In the genomic region with DNA sequence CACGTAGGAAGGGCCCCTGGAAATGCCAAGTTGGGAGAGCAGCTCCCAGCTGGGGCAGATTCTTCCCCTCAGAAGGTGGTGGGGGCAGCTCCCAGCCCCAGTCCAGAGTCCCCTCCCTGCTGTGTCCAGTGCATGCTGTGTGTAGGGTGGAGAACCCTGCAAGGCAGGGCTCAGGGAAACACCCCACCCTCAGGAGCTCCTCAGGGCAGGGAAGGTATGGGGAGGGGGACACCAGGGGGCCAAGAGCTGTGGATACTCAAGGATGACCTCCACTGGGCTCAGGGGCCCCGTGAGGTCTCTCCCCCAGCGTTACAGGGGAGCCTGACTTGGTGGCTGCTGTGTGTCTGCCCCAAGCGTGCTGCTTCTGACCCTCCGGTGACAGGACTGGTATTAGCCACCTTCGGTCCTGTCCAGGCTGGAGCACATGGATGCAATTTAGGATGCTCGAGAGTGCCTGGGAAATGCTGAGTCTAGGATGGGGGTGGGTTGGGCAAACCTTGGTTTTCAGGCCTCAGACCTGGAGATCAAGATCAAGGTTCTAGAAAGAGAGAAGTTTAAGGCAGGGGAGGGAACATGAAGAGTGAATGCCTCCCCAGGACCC, we compare ENCODE assay signal across 21 cellular contexts. TPM values are rescaled to one million over a fixed set of nuclear protein-coding genes. Genes with fewer than 3 reads are reported as not detected.
DNase-seq lines count a peak whose midpoint lies in the region; ATAC-seq, FAIRE-seq and TF ChIP-seq lines count a peak whose summit lies in the region.
"Had no signal": no experiment of that assay in that cellular context is flagged by ENCODE, and none has a peak within 500 bp of the region (broad histone marks: within the 10 kb centered on the region; RNA-seq: fewer than 3 reads in every experiment).

No MANE protein-coding gene starts in this region.

- H3K27ac ChIP-seq in GM23338 (ENCODE audit: low read depth) (no peak overlapping the region), endodermal cell (ENCODE audit: low read depth, low read length) (peak overlapping the region; percentile 38), sigmoid colon (peak overlapping the region in 2 of 4 donors; percentile 7 to 55), mesendoderm (ENCODE audit: low read depth, low read length) (no peak overlapping the region)
- H3K27ac ChIP-seq: testis had no signal

- H2BK5ac ChIP-seq in mesendoderm (ENCODE audit: low read length) = no peak overlapping the region

- ATAC-seq in GM23338 (peak; percentile 3), GM21423 (IDR thresholded peaks at IDR 0.05; ENCODE audit: unreplicated experiment) (no peak)
- no peak for ATAC-seq in stimulated activated naive CD8-positive, alpha-beta T cell treated with anti-CD3 and anti-CD28 coated beads, Interleukin-15, amount 100 ng/mL, for 72 hours

- H3K79me1 ChIP-seq in mesendoderm (ENCODE audit: low read length) = no peaks in the 10 kb centered on the region

- H3K79me2 ChIP-seq in GM23338 (replicated peaks; ENCODE audit: insufficient read depth) (no peaks in the 10 kb centered on the region), mesendoderm (ENCODE audit: control insufficient read depth, insufficient read depth, low read length) (no peaks in the 10 kb centered on the region)

- intact Hi-C loops in sigmoid colon (cut with DNase I) = no loop called here

- H3F3A ChIP-seq in GM23338 (replicated peaks; ENCODE audit: low read depth) = 0 out of 2 replicates have a peak, but pooled peaks cover 6% of the 10 kb centered on the region

- H3K4ac ChIP-seq in mesendoderm (ENCODE audit: low read depth, low read length) = no peak overlapping the region

- H3K9me2 ChIP-seq in GM23338 (ENCODE audit: insufficient read depth) = no peaks in the 10 kb centered on the region

- H3K36me3 Mint-ChIP-seq in GM23338 (ENCODE audit: low read depth) (no peaks in the 10 kb centered on the region), endodermal cell (ENCODE audit: low read depth) (no peaks in the 10 kb centered on the region)
- H3K36me3 Mint-ChIP-seq: activated naive CD8-positive, alpha-beta T cell had no signal

- H3K4me1 Mint-ChIP-seq in GM23338 = peaks cover 55% of the 10 kb centered on the region
- peaks cover 22% of the 10 kb centered on the region for H3K4me1 Mint-ChIP-seq in endodermal cell
- peaks cover 20% of the 10 kb centered on the region for H3K4me1 Mint-ChIP-seq in stimulated activated naive CD8-positive, alpha-beta T cell treated with anti-CD3 and anti-CD28 coated beads, Interleukin-15, amount 100 ng/mL, for 72 hours

- H3K4me1 ChIP-seq in GM23338 (ENCODE audit: insufficient read depth) (peaks cover 50% of the 10 kb centered on the region), NT2/D1 (ENCODE audit: insufficient read depth, insufficient read length) (peaks cover 20% of the 10 kb centered on the region), endodermal cell (ENCODE audit: control insufficient read depth, insufficient read depth, low read length) (peaks cover 24% of the 10 kb centered on the region), sigmoid colon (peaks cover 0 to 31% (median 21%) of the 10 kb centered on the region in 4 donors), mesendoderm (ENCODE audit: control insufficient read depth, low read depth, low read length) (peaks cover 4% of the 10 kb centered on the region)

- no peak overlapping the region for H3K18ac ChIP-seq in mesendoderm (ENCODE audit: low read length)

- TF ChIP-seq CTCF in GM23338 (conservative IDR thresholded peaks at IDR 0.05; ENCODE audit: low read depth in 2 of 2) = no peak
- TF ChIP-seq CTCF in endodermal cell (conservative IDR thresholded peaks at IDR 0.05) = no peak
- TF ChIP-seq CTCF in sigmoid colon (IDR thresholded peaks at IDR 0.05) = no peak

- TF ChIP-seq EP300 in sigmoid colon (IDR thresholded peaks at IDR 0.05) = no peak

- TF ChIP-seq POLR2A in sigmoid colon (IDR thresholded peaks at IDR 0.05) = no peak
- TF ChIP-seq POLR2A in H54 (IDR thresholded peaks at IDR 0.05; ENCODE audit: low read depth, low read length) = no peak

- H2BK15ac ChIP-seq in mesendoderm (replicated peaks; ENCODE audit: low read depth) = no peak overlapping the region

- H3K27me3 ChIP-seq in GM23338 (ENCODE audit: insufficient read depth) (peaks cover 23% of the 10 kb centered on the region), NT2/D1 (ENCODE audit: insufficient read depth, insufficient read length) (peaks cover 11% of the 10 kb centered on the region), endodermal cell (ENCODE audit: control insufficient read depth, insufficient read depth, low read length, poor library complexity, severe bottlenecking) (peaks cover 9% of the 10 kb centered on the region), sigmoid colon (peaks cover 0 to 40% (median 0%) of the 10 kb centered on the region in 3 donors), mesendoderm (ENCODE audit: insufficient read depth, low read length, poor library complexity) (peaks cover 2% of the 10 kb centered on the region)
- H3K27me3 ChIP-seq: testis had no signal

- H3K23ac ChIP-seq in mesendoderm (ENCODE audit: low read length) = no peak overlapping the region

- H3K9me3 Mint-ChIP-seq in GM23338 (no peaks in the 10 kb centered on the region; the same call in 2 of the 3 replicates), endodermal cell (no peaks in the 10 kb centered on the region)
- no peaks in the 10 kb centered on the region for H3K9me3 Mint-ChIP-seq in stimulated activated naive CD8-positive, alpha-beta T cell treated with anti-CD3 and anti-CD28 coated beads, Interleukin-15, amount 100 ng/mL, for 72 hours
- H3K9me3 Mint-ChIP-seq: CD4-positive, alpha-beta memory T cell had no signal

- H3K9ac ChIP-seq in NT2/D1 (ENCODE audit: insufficient read length, low read depth) (peak overlapping the region; percentile 56), endodermal cell (ENCODE audit: extremely low read depth, low read length, poor library complexity, severe bottlenecking) (no peak overlapping the region), mesendoderm (ENCODE audit: low read length) (no peak overlapping the region)

- no peak overlapping the region for H4K5ac ChIP-seq in mesendoderm (ENCODE audit: low read length)

- H3K36me3 ChIP-seq in GM23338 (ENCODE audit: insufficient read depth) (no peaks in the 10 kb centered on the region), NT2/D1 (ENCODE audit: insufficient read depth, insufficient read length, low read length) (no peaks in the 10 kb centered on the region), endodermal cell (ENCODE audit: control insufficient read depth, insufficient read depth, low read length) (no peaks in the 10 kb centered on the region), sigmoid colon (no peaks in the 10 kb centered on the region), mesendoderm (ENCODE audit: control insufficient read depth, insufficient read depth, low read length) (no peaks in the 10 kb centered on the region)

- H2AFZ ChIP-seq in GM23338 = no peak overlapping the region

- H3K4me2 ChIP-seq in GM23338 (peak overlapping the region; percentile 80), mesendoderm (ENCODE audit: low read length) (no peak overlapping the region)
- H3K4me2 ChIP-seq: smooth muscle cell had no signal

- H3K9me3 ChIP-seq in NT2/D1 (ENCODE audit: insufficient read depth, low read length) (no peaks in the 10 kb centered on the region), endodermal cell (ENCODE audit: control insufficient read depth, low read length) (no peaks in the 10 kb centered on the region), sigmoid colon (no peaks in the 10 kb centered on the region)
- H3K9me3 ChIP-seq: testis had no signal

- H3K4me3 Mint-ChIP-seq in GM23338 (peak overlapping the region; percentile 60), endodermal cell (no peak overlapping the region)
- H3K4me3 Mint-ChIP-seq in stimulated activated naive CD8-positive, alpha-beta T cell treated with anti-CD3 and anti-CD28 coated beads, Interleukin-15, amount 100 ng/mL, for 72 hours = no peak overlapping the region
- H3K4me3 Mint-ChIP-seq: activated naive CD8-positive, alpha-beta T cell; CD4-positive, alpha-beta memory T cell had no signal

- peak overlapping the region; percentile 25 for H3K4me3 ChIP-seq in GM23338
- H3K4me3 ChIP-seq in NT2/D1 (ENCODE audit: insufficient read length, low read depth) = no peak overlapping the region
- H3K4me3 ChIP-seq in endodermal cell (ENCODE audit: low read length) = no peak overlapping the region
- no peak overlapping the region for H3K4me3 ChIP-seq in sigmoid colon
- no peak overlapping the region for H3K4me3 ChIP-seq in mesendoderm (ENCODE audit: low read length)
- H3K4me3 ChIP-seq: smooth muscle cell, testis had no signal

- DNase-seq in GM23338 (ENCODE audit: low spot score) = no peak
- no peak for DNase-seq in NT2/D1 (ENCODE audit: low read depth, low spot score)
- no peak for DNase-seq in endodermal cell
- DNase-seq in sigmoid colon = peak; percentile 59
- no peak for DNase-seq in stimulated activated naive CD8-positive, alpha-beta T cell treated with anti-CD3 and anti-CD28 coated beads, Interleukin-15, amount 100 ng/mL, for 72 hours
- DNase-seq in mesendoderm = no peak
- DNase-seq in H54 (ENCODE audit: insufficient read length, low spot score) = no peak
- DNase-seq: activated CD4-positive, alpha-beta T cell treated with anti-CD3 and anti-CD28 coated beads, Interleukin-2, amount 50 U/mL, for 4 hours; activated CD8-positive, alpha-beta memory T cell treated with anti-CD3 and anti-CD28 coated beads, Interleukin-2, amount 50 U/mL, for 48 hours; central memory CD4-positive, alpha-beta T cell; testis had no signal

- H4K20me1 ChIP-seq in GM23338 (replicated peaks; ENCODE audit: insufficient read depth) = no peaks in the 10 kb centered on the region; the same call in 1 of the 2 replicates

- no peak for FAIRE-seq in H54 (lab: Jason Lieb, UNC)
- FAIRE-seq: astrocyte had no signal

- H3K56ac ChIP-seq in mesendoderm (ENCODE audit: low read length) = no peak overlapping the region

- H2BK120ac ChIP-seq in mesendoderm (ENCODE audit: low read depth, low read length) = no peak overlapping the region

- H3K27ac Mint-ChIP-seq in GM23338 (no peak overlapping the region), endodermal cell (no peak overlapping the region)
- no peak overlapping the region for H3K27ac Mint-ChIP-seq in stimulated activated naive CD8-positive, alpha-beta T cell treated with anti-CD3 and anti-CD28 coated beads, Interleukin-15, amount 100 ng/mL, for 72 hours
- H3K27ac Mint-ChIP-seq: activated naive CD8-positive, alpha-beta T cell; CD4-positive, alpha-beta memory T cell had no signal

- no peak overlapping the region for H2AK5ac ChIP-seq in mesendoderm (ENCODE audit: low read length)

- peaks cover 42% of the 10 kb centered on the region for H3K27me3 Mint-ChIP-seq in GM23338 (ENCODE audit: insufficient read depth, low read depth, poor library complexity)
- peaks cover 30% of the 10 kb centered on the region for H3K27me3 Mint-ChIP-seq in endodermal cell (ENCODE audit: insufficient read depth)
- H3K27me3 Mint-ChIP-seq in stimulated activated naive CD8-positive, alpha-beta T cell treated with anti-CD3 and anti-CD28 coated beads, Interleukin-15, amount 100 ng/mL, for 72 hours = peaks cover 24% of the 10 kb centered on the region
- H3K27me3 Mint-ChIP-seq: activated naive CD8-positive, alpha-beta T cell had no signal

- no peak overlapping the region for H4K8ac ChIP-seq in mesendoderm (ENCODE audit: low read depth, low read length)

- WGBS in endodermal cell (ENCODE audit: insufficient coverage in 1 of 2, insufficient read length in 1 of 2), 2 experiments = 21 to 39% methylated on average over 7 of the region's 7 CpGs
- WGBS in sigmoid colon, 2 donors = 56 to 80% methylated on average over 7 of the region's 7 CpGs
- WGBS in mesendoderm (ENCODE audit: extremely low coverage, insufficient coverage, low lambda C conversion rate) = no CpG with 5 or more reads among the region's 7 CpGs

RNA-seq across cellular contexts. Expression of a gene that starts 16.1 kb away (rescaled TPM):
- 0.24 and 0.35 TPM in 2 replicates for total RNA-seq in GM23338 (2014; rRNA removed; shearing (Covaris generic))
- polyA plus RNA-seq in GM23338 (2016; fragmentation: Nextera tagmentation; extraction: Ambion mirVana) = 0.06 and 0.23 TPM in 2 replicates
- under 1 TPM in 1 of 2 donors, not detected in 1; 0.26 TPM for total RNA-seq in endodermal cell
- 17.0 TPM for polyA plus RNA-seq in endodermal cell (2013, experiment 1 of 2)
- 13.5 TPM for polyA plus RNA-seq in endodermal cell (2013, experiment 2 of 2)
- total RNA-seq in sigmoid colon = 1 to 10 TPM in 1 of 4 donors, under 1 TPM in 1, not detected in 2; under 0.01 to 1.1 TPM
- under 1 TPM in 1 of 3 donors, not detected in 2; 0.47 TPM for polyA plus RNA-seq in sigmoid colon
- 0.03 TPM for polyA plus RNA-seq in mesendoderm (2013, experiment 1 of 2)
- 0.01 TPM for polyA plus RNA-seq in mesendoderm (2013, experiment 2 of 2)
- total RNA-seq: astrocyte; CD4-positive, alpha-beta memory T cell; dermis microvascular lymphatic vessel endothelial cell; epithelial cell of proximal tubule; left lobe of liver; LHCN-M2; mesenteric fat pad; smooth muscle cell had no signal
- polyA plus RNA-seq: smooth muscle cell had no signal
